In the genomic region with DNA sequence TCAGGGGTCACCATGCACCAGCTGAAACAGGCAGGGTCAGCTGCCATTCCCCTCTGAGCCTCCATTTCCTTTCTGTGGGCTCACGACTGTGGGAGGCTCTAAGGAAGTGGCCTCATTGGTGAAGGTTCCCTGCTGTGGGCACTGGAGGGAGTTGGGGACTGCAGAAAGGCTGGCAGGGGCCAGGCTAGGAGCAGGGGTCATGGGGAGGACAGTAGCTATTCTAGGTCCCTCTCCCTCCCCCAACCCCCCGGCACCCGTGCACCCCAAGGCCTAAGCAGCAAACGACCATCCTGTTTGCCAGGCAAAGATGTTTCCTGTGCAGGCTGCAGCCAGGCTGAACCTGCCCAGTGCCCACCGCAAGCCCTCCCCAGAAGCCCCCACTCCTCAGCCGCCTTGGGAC, we compare ENCODE assay signal across 14 cellular contexts.
"Had no signal": no experiment of that assay in that cellular context is flagged by ENCODE, and none has a peak within 500 bp of the region (broad histone marks: within the 10 kb centered on the region; RNA-seq: fewer than 3 reads in every experiment).

No MANE protein-coding gene starts in this region.

- H3K9me3 ChIP-seq: breast epithelium, lower lobe of right lung, prostate gland, right lobe of liver, tibial nerve had no signal

- H3K27ac ChIP-seq: breast epithelium, dorsolateral prefrontal cortex, lower lobe of right lung, prostate gland, right lobe of liver, tibial nerve had no signal

- DNase-seq: activated CD4-positive, alpha-beta memory T cell treated with anti-CD3 and anti-CD28 coated beads for 36 hours; activated CD4-positive, alpha-beta T cell treated with anti-CD3 and anti-CD28 coated beads for 1 hour; activated gamma-delta T cell treated with Interleukin-2 at 50 U/mL for 16 hours; activated T-cell treated with anti-CD3 and anti-CD28 coated beads, Interleukin-2, amount 50 U/mL, for 48 hours; aorta; dorsolateral prefrontal cortex; lower lobe of right lung; right lobe of liver; stimulated activated CD4-positive, alpha-beta T cell treated with anti-CD3 and anti-CD28 coated beads, Interleukin-1b, Interleukin-23, amount 100 ng/mL, for 48 hours; stimulated activated naive B cell treated with anti-CD40 and anti-IgM and Interleukin-4, amounts not matched to agents 10 μg/mL and 1 μg/mL and 100 μg/mL, for 72 hours; T-helper 17 cell had no signal

- H3K4me3 ChIP-seq: breast epithelium, dorsolateral prefrontal cortex, lower lobe of right lung, prostate gland, right lobe of liver, tibial nerve had no signal

- H3K4me1 ChIP-seq: breast epithelium, lower lobe of right lung, prostate gland, right lobe of liver had no signal

- H3K36me3 ChIP-seq: breast epithelium, lower lobe of right lung, prostate gland, right lobe of liver, tibial nerve had no signal

- ATAC-seq: lower lobe of right lung; right lobe of liver; stimulated activated naive B cell treated with anti-CD40 and anti-IgM and Interleukin-4, amounts not matched to agents 10 μg/mL and 1 μg/mL and 100 μg/mL, for 72 hours; T-helper 17 cell had no signal
